ENCODE assay signal across 24 cellular contexts in the genomic region with DNA sequence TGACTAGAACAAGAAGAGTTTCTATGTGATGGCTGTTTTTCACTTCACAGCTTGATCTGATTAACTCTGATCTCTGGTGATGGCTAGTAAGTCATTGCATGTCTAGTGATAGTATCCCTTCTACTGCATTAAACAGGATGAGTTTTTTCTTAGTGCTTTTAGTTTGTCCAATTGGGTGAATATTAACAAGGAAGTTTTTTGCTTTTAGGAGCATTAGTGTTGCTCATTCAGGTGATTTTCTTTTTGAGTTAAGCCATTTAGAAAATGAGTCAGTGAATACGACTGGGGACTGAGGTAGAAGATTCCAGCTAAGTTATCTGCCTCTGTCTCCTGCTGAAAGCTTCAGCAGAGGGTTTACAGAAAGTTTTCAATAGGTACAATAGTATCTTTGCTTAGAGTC.
"Had no signal": no experiment of that assay in that cellular context is flagged by ENCODE, and none has a peak within 500 bp of the region (broad histone marks: within the 10 kb centered on the region; RNA-seq: fewer than 3 reads in every experiment).

No MANE protein-coding gene starts in this region.

- H3K4me1 ChIP-seq: left lung, lower lobe of right lung, tibial artery, upper lobe of right lung had no signal

- FAIRE-seq: keratinocyte, urothelium cell line had no signal

- H3K27me3 ChIP-seq: left lung, ovary, suprapubic skin, tibial artery, upper lobe of right lung had no signal

- H3K9me3 ChIP-seq: left lung, lower lobe of right lung, ovary, suprapubic skin, thoracic aorta, tibial artery, upper lobe of right lung had no signal

- H3K36me3 ChIP-seq: left lung, lower lobe of right lung, ovary, suprapubic skin, thoracic aorta, tibial artery, upper lobe of right lung had no signal

- H3K27ac ChIP-seq: left lung, lower lobe of right lung, ovary, skin epidermis, suprapubic skin, thoracic aorta, tibial artery, upper lobe of right lung had no signal

- H3K4me3 ChIP-seq: left lung, lower lobe of right lung, ovary, skin epidermis, suprapubic skin, thoracic aorta, tibial artery, upper lobe of right lung had no signal

- DNase-seq: hippocampal formation; kidney glomerular epithelial cell; left colon; left lung; lower lobe of right lung; mammary epithelial cell; mesenchymal stem cell; naive thymus-derived CD8-positive, alpha-beta T cell; ovary; retina; right cardiac atrium; stimulated activated CD4-positive, alpha-beta T cell treated with anti-CD3 and anti-CD28 coated beads, Interleukin-12 subunit alpha, Interleukin-12 subunit beta, amount 100 ng/mL, for 4 hours; stimulated activated CD4-positive, alpha-beta T cell treated with anti-CD3 and anti-CD28 coated beads, Interleukin-15, amount 100 ng/mL, for 24 hours; stimulated activated CD4-positive, alpha-beta T cell treated with anti-CD3 and anti-CD28 coated beads, Interleukin-2, amount 100 ng/mL, for 24 hours; stimulated activated CD4-positive, alpha-beta T cell treated with anti-CD3 and anti-CD28 coated beads, Interleukin-4, amount 100 ng/mL, for 24 hours; stimulated activated naive CD4-positive, alpha-beta T cell; tibial artery; trophoblast cell; upper lobe of right lung had no signal
